In the genomic region with DNA sequence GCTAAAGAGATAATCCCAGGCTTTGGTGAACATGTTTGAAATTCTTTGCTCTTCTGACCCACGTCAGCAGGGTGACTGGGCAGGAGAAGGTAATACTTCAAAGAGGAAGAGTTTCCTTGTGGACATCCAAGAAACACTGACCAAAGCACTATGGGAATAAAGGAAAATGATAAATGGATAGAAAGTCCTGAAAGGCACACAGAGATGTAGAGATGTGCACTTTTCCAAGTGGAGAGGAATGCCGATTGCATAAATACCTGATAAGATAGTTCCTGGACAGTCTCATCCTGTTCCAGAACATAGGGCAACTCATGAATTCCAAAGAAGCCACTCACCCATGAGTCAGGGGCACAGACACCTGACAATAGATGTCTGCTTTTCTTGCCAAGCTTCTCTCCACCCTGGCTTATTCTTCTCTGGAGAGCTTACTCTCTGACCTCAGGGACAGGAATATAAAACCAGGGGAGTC, we compare ENCODE assay signal across 1 cellular context.
TF ChIP-seq lines count a peak whose summit lies in the region.

No MANE protein-coding gene starts in this region.

TF ChIP-seq in A549, 52 proteins besides CTCF, POLR2A, EP300 and RAD21 (continued from another document):
- TF ChIP-seq, protein P1, sequence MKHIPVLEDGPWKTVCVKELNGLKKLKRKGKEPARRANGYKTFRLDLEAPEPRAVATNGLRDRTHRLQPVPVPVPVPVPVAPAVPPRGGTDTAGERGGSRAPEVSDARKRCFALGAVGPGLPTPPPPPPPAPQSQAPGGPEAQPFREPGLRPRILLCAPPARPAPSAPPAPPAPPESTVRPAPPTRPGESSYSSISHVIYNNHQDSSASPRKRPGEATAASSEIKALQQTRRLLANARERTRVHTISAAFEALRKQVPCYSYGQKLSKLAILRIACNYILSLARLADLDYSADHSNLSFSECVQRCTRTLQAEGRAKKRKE (CRISPR knock-in tag; IDR thresholded peaks at IDR 0.05; ENCODE audit: low read depth): no peak; the same call in 1 of the 2 replicates
- TF ChIP-seq EHF (CRISPR knock-in tag; IDR thresholded peaks at IDR 0.05): no peak
- no peak for TF ChIP-seq KDM5A (IDR thresholded peaks at IDR 0.05)
- TF ChIP-seq FOSL2 (IDR thresholded peaks at IDR 0.05): peak; percentile 100
- peak; percentile 98 for TF ChIP-seq FOSL2 (CRISPR knock-in tag; IDR thresholded peaks at IDR 0.05)
- no peak for TF ChIP-seq RFX5 (IDR thresholded peaks at IDR 0.05)
- TF ChIP-seq KDM1A (IDR thresholded peaks at IDR 0.05; ENCODE audit: low read depth): no peak
- no peak for TF ChIP-seq RNF2 (IDR thresholded peaks at IDR 0.05; ENCODE audit: borderline replicate concordance, low read depth)
- TF ChIP-seq RCOR1 (IDR thresholded peaks at IDR 0.05; ENCODE audit: low read depth, low read length): no peak
- TF ChIP-seq ZSCAN20 (CRISPR knock-in tag; IDR thresholded peaks at IDR 0.05): no peak
- peak; percentile 71; the same call in 1 of the 3 replicates for TF ChIP-seq NR3C1 (IDR thresholded peaks at IDR 0.05)
- TF ChIP-seq ZNF302 (CRISPR knock-in tag; IDR thresholded peaks at IDR 0.05): no peak
- TF ChIP-seq CBX2 (IDR thresholded peaks at IDR 0.05; ENCODE audit: borderline replicate concordance, low read depth): no peak
- peak; percentile 14 for TF ChIP-seq CHD2 (IDR thresholded peaks at IDR 0.05; ENCODE audit: low read length, partially characterized antibody)
- TF ChIP-seq JUN (IDR thresholded peaks at IDR 0.05): peak; percentile 99
- TF ChIP-seq, protein P2, sequence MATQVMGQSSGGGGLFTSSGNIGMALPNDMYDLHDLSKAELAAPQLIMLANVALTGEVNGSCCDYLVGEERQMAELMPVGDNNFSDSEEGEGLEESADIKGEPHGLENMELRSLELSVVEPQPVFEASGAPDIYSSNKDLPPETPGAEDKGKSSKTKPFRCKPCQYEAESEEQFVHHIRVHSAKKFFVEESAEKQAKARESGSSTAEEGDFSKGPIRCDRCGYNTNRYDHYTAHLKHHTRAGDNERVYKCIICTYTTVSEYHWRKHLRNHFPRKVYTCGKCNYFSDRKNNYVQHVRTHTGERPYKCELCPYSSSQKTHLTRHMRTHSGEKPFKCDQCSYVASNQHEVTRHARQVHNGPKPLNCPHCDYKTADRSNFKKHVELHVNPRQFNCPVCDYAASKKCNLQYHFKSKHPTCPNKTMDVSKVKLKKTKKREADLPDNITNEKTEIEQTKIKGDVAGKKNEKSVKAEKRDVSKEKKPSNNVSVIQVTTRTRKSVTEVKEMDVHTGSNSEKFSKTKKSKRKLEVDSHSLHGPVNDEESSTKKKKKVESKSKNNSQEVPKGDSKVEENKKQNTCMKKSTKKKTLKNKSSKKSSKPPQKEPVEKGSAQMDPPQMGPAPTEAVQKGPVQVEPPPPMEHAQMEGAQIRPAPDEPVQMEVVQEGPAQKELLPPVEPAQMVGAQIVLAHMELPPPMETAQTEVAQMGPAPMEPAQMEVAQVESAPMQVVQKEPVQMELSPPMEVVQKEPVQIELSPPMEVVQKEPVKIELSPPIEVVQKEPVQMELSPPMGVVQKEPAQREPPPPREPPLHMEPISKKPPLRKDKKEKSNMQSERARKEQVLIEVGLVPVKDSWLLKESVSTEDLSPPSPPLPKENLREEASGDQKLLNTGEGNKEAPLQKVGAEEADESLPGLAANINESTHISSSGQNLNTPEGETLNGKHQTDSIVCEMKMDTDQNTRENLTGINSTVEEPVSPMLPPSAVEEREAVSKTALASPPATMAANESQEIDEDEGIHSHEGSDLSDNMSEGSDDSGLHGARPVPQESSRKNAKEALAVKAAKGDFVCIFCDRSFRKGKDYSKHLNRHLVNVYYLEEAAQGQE (IDR thresholded peaks at IDR 0.05): no peak
- no peak for TF ChIP-seq TFCP2L1 (CRISPR knock-in tag; IDR thresholded peaks at IDR 0.05)
- no peak for TF ChIP-seq FOSB (CRISPR knock-in tag; IDR thresholded peaks at IDR 0.05)
- TF ChIP-seq, protein P3, sequence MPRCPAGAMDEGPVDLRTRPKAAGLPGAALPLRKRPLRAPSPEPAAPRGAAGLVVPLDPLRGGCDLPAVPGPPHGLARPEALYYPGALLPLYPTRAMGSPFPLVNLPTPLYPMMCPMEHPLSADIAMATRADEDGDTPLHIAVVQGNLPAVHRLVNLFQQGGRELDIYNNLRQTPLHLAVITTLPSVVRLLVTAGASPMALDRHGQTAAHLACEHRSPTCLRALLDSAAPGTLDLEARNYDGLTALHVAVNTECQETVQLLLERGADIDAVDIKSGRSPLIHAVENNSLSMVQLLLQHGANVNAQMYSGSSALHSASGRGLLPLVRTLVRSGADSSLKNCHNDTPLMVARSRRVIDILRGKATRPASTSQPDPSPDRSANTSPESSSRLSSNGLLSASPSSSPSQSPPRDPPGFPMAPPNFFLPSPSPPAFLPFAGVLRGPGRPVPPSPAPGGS (IDR thresholded peaks at IDR 0.05): peak; percentile 98; the same call in 2 of the 3 replicates
- TF ChIP-seq NFE2L2 (conservative IDR thresholded peaks at IDR 0.05; ENCODE audit: low read length): no peak
- no peak for TF ChIP-seq PHF8 (IDR thresholded peaks at IDR 0.05; ENCODE audit: borderline replicate concordance, low read depth)
- TF ChIP-seq CEBPB (IDR thresholded peaks at IDR 0.05): peak; percentile 94 to 97
- TF ChIP-seq ZFP36 (IDR thresholded peaks at IDR 0.05; ENCODE audit: borderline replicate concordance, partially characterized antibody): no peak
- no peak for TF ChIP-seq MAZ (IDR thresholded peaks at IDR 0.05; ENCODE audit: borderline replicate concordance, low read depth, low read length)
- TF ChIP-seq, protein P4, sequence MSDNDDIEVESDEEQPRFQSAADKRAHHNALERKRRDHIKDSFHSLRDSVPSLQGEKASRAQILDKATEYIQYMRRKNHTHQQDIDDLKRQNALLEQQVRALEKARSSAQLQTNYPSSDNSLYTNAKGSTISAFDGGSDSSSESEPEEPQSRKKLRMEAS (IDR thresholded peaks at IDR 0.05): peak; percentile 46; the same call in 1 of the 2 replicates
- no peak for TF ChIP-seq SREBF2 (IDR thresholded peaks at IDR 0.05)
- peak; percentile 85; the same call in 1 of the 2 replicates for TF ChIP-seq HOXB5 (CRISPR knock-in tag; IDR thresholded peaks at IDR 0.05)
- TF ChIP-seq NPAS2 (CRISPR knock-in tag; IDR thresholded peaks at IDR 0.05; ENCODE audit: borderline replicate concordance): no peak
- TF ChIP-seq ESRRA (IDR thresholded peaks at IDR 0.05; ENCODE audit: borderline replicate concordance, low read length): no peak
- TF ChIP-seq, protein P5, sequence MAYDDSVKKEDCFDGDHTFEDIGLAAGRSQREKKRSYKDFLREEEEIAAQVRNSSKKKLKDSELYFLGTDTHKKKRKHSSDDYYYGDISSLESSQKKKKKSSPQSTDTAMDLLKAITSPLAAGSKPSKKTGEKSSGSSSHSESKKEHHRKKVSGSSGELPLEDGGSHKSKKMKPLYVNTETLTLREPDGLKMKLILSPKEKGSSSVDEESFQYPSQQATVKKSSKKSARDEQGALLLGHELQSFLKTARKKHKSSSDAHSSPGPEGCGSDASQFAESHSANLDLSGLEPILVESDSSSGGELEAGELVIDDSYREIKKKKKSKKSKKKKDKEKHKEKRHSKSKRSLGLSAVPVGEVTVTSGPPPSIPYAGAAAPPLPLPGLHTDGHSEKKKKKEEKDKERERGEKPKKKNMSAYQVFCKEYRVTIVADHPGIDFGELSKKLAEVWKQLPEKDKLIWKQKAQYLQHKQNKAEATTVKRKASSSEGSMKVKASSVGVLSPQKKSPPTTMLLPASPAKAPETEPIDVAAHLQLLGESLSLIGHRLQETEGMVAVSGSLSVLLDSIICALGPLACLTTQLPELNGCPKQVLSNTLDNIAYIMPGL (CRISPR knock-in tag; IDR thresholded peaks at IDR 0.05; ENCODE audit: borderline replicate concordance): no peak
- TF ChIP-seq ZC3H11A (IDR thresholded peaks at IDR 0.05): no peak
- peak; percentile 99 for TF ChIP-seq GATA3 (IDR thresholded peaks at IDR 0.05; ENCODE audit: borderline replicate concordance)
- TF ChIP-seq MYC (IDR thresholded peaks at IDR 0.05; ENCODE audit: borderline replicate concordance, low read length): no peak
- TF ChIP-seq, protein P6, sequence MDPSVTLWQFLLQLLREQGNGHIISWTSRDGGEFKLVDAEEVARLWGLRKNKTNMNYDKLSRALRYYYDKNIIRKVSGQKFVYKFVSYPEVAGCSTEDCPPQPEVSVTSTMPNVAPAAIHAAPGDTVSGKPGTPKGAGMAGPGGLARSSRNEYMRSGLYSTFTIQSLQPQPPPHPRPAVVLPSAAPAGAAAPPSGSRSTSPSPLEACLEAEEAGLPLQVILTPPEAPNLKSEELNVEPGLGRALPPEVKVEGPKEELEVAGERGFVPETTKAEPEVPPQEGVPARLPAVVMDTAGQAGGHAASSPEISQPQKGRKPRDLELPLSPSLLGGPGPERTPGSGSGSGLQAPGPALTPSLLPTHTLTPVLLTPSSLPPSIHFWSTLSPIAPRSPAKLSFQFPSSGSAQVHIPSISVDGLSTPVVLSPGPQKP (IDR thresholded peaks at IDR 0.05; ENCODE audit: low read depth, low read length): no peak
- TF ChIP-seq RARB (CRISPR knock-in tag; IDR thresholded peaks at IDR 0.05): no peak
- no peak for TF ChIP-seq HOXB13 (CRISPR knock-in tag; IDR thresholded peaks at IDR 0.05; ENCODE audit: low read depth)
- TF ChIP-seq, protein P7, sequence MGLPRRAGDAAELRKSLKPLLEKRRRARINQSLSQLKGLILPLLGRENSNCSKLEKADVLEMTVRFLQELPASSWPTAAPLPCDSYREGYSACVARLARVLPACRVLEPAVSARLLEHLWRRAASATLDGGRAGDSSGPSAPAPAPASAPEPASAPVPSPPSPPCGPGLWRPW (IDR thresholded peaks at IDR 0.05): peak; percentile 84
- peak; percentile 76 for TF ChIP-seq SMC3 (IDR thresholded peaks at IDR 0.05)
- no peak for TF ChIP-seq CBX8 (IDR thresholded peaks at IDR 0.05)
- no peak for TF ChIP-seq TP53 (CRISPR knock-in tag; IDR thresholded peaks at IDR 0.05)
- TF ChIP-seq CHD4 (IDR thresholded peaks at IDR 0.05; ENCODE audit: borderline replicate concordance): no peak
- TF ChIP-seq HDAC2 (IDR thresholded peaks at IDR 0.05): no peak
- TF ChIP-seq, protein P8, sequence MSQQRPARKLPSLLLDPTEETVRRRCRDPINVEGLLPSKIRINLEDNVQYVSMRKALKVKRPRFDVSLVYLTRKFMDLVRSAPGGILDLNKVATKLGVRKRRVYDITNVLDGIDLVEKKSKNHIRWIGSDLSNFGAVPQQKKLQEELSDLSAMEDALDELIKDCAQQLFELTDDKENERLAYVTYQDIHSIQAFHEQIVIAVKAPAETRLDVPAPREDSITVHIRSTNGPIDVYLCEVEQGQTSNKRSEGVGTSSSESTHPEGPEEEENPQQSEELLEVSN (IDR thresholded peaks at IDR 0.05; ENCODE audit: borderline replicate concordance, low read depth): no peak; the same call in 1 of the 2 replicates
- TF ChIP-seq BHLHE40 (IDR thresholded peaks at IDR 0.05; ENCODE audit: low read depth, low read length): no peak
- TF ChIP-seq HOXA7 (CRISPR knock-in tag; IDR thresholded peaks at IDR 0.05): no peak
